Comparison of ENCODE assay signal across 27 cellular contexts in the genomic region with DNA sequence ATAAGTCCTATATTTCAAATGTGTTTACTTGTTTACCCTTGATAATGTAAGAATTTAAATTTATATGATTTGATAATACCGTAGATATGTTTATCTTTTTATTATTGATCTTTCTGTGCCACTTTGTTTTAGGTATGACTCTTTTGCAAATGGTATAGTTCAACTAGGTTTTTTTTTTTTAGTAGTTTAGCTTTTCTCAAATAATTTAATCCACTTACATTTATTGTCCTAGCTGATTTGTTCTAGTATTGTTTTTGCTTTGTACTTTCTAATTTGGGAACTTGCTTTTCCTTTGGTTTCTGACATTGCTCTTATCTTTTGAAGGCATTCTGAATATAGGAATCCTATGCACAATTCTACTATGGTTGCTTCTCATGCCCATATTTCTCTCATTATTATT.
DNase-seq lines count a peak whose midpoint lies in the region; ATAC-seq, FAIRE-seq and TF ChIP-seq lines count a peak whose summit lies in the region.
"Had no signal": no experiment of that assay in that cellular context is flagged by ENCODE, and none has a peak within 500 bp of the region (broad histone marks: within the 10 kb centered on the region; RNA-seq: fewer than 3 reads in every experiment).

No MANE protein-coding gene starts in this region.

- DNase-seq in kidney (no peak), NCI-H748 treated with DMSO at 0.1 percent for 48 hours (lab: John Stamatoyannopoulos, UW) (no peak), ecto neural progenitor cell (ENCODE audit: low spot score) (no peak), HepG2 (ENCODE audit: low spot score) (no peak)
- DNase-seq in T-helper 2 cell treated with Interferon-gamma antibody and Interleukin-4, amounts not matched to agents 5 μg/mL and 100 μg/mL, for 36 hours (ENCODE audit: low spot score), result no peak
- DNase-seq: ACHN; BE2C; C1 segment of cervical spinal cord; CD4-positive, alpha-beta memory T cell; CD4-positive, CD25-positive, alpha-beta regulatory T cell; CD8-positive, alpha-beta memory T cell; COR-L47; DMS 273 treated with DMSO at 0.1 percent for 48 hours; DMS153; DMS53; DMS79; DND-41; EL; GF-D8 had no signal

- H3K4me3 Mint-ChIP-seq in T-helper 2 cell treated with Interferon-gamma antibody and Interleukin-4, amounts not matched to agents 5 μg/mL and 100 μg/mL, for 36 hours, result no peak overlapping the region
- H3K4me3 Mint-ChIP-seq: CD14-positive monocyte; CD4-positive, alpha-beta memory T cell; CD4-positive, CD25-positive, alpha-beta regulatory T cell; CD8-positive, alpha-beta memory T cell had no signal

- H4K20me1 ChIP-seq in HepG2 (ENCODE audit: insufficient read depth, low read length), result peaks cover 12% of the 10 kb centered on the region; the same call in 1 of the 2 replicates
- H4K20me1 ChIP-seq: BLaER1 had no signal

- H3K27me3 ChIP-seq in HepG2 (ENCODE audit: control insufficient read depth in 1 of 2, insufficient read depth in 2 of 2, low read length in 2 of 2), result no peaks in the 10 kb centered on the region
- H3K27me3 ChIP-seq: BE2C, BLaER1 had no signal

- intact Hi-C loops in kidney (cut with DNase I), result no loop called here
- intact Hi-C loops in HepG2 (cut with micrococcal nuclease; ENCODE audit: unreplicated experiment), result no loop called here

- H3K4me1 Mint-ChIP-seq in T-helper 2 cell treated with Interferon-gamma antibody and Interleukin-4, amounts not matched to agents 5 μg/mL and 100 μg/mL, for 36 hours (ENCODE audit: low read depth), result peaks cover 6% of the 10 kb centered on the region

- peaks cover 6% of the 10 kb centered on the region for H3K79me2 ChIP-seq in HepG2 (ENCODE audit: insufficient read depth, low read length)

- H3K27ac ChIP-seq in kidney (ENCODE audit: low read depth in 2 of 2, low read length in 2 of 2), result no peak overlapping the region
- H3K27ac ChIP-seq in HepG2 (ENCODE audit: extremely low read length, insufficient read depth, low read length), result no peak overlapping the region
- H3K27ac ChIP-seq: 22Rv1, BLaER1 had no signal

- no peak overlapping the region for H3K27ac Mint-ChIP-seq in T-helper 2 cell treated with Interferon-gamma antibody and Interleukin-4, amounts not matched to agents 5 μg/mL and 100 μg/mL, for 36 hours
- H3K27ac Mint-ChIP-seq: CD14-positive monocyte; CD4-positive, alpha-beta memory T cell; CD4-positive, CD25-positive, alpha-beta regulatory T cell had no signal

- ATAC-seq in HepG2, result no peak

- CTCF ChIA-PET in HepG2 (lab: Yijun Ruan, JAX; ENCODE audit: low intra/inter-chr PET ratio, low total read pairs), result no interaction called here

- TF ChIP-seq CTCF in kidney (IDR thresholded peaks at IDR 0.05; ENCODE audit: borderline replicate concordance, extremely low read depth, insufficient read depth), result no peak
- TF ChIP-seq CTCF in HepG2 (CRISPR knock-in tag; IDR thresholded peaks at IDR 0.05), result no peak

- H3K4me1 ChIP-seq in kidney (ENCODE audit: control insufficient read depth in 1 of 2, insufficient read depth in 1 of 2, low read depth in 1 of 2, low read length in 2 of 2), result peaks cover 2 to 4% of the 10 kb centered on the region in 2 donors
- 0 out of 2 replicates have a peak, but pooled peaks cover under 1% of the 10 kb centered on the region for H3K4me1 ChIP-seq in HepG2 (ENCODE audit: insufficient read depth, low read length)
- H3K4me1 ChIP-seq: BE2C, BLaER1 had no signal

- no peak for TF ChIP-seq EP300 in HepG2 (IDR thresholded peaks at IDR 0.05; ENCODE audit: low read depth in 2 of 2, low read length in 2 of 2)
- TF ChIP-seq EP300 in HepG2 (CRISPR knock-in tag; IDR thresholded peaks at IDR 0.05; ENCODE audit: borderline replicate concordance), result no peak

- TF ChIP-seq POLR2A in HepG2 (IDR thresholded peaks at IDR 0.05; ENCODE audit: insufficient read depth in 1 of 2, low read depth in 2 of 2, low read length in 2 of 2), result no peak

- H2AFZ ChIP-seq in HepG2 (ENCODE audit: low read length), result no peak overlapping the region

- WGBS in HepG2 (ENCODE audit: low lambda C conversion rate), result 52% methylated on average over 1 of the region's 1 CpG

- H3K9me3 ChIP-seq in kidney (ENCODE audit: control insufficient read depth in 1 of 2, low read length in 2 of 2) (no peaks in the 10 kb centered on the region), HepG2 (ENCODE audit: low read length) (no peaks in the 10 kb centered on the region)
- H3K9me3 ChIP-seq: BE2C, BLaER1 had no signal

- H3K9me3 Mint-ChIP-seq in T-helper 2 cell treated with Interferon-gamma antibody and Interleukin-4, amounts not matched to agents 5 μg/mL and 100 μg/mL, for 36 hours, result no peaks in the 10 kb centered on the region
- H3K9me3 Mint-ChIP-seq: CD4-positive, CD25-positive, alpha-beta regulatory T cell; CD8-positive, alpha-beta memory T cell had no signal

- FAIRE-seq in A204.1 (lab: Jason Lieb, UNC) (peak; percentile 70), TTC549 (lab: Jason Lieb, UNC) (peak; percentile 3), colon (lab: Jason Lieb, UNC) (peak; percentile 5), kidney (lab: Jason Lieb, UNC) (peak; percentile 29), HepG2 (lab: Jason Lieb, UNC) (no peak)
- FAIRE-seq: GM12891, GM19239 had no signal

- H3K4me2 ChIP-seq in HepG2 (ENCODE audit: low read depth, low read length), result no peak overlapping the region
- H3K4me2 ChIP-seq: BLaER1 had no signal

- H3K36me3 ChIP-seq in kidney (ENCODE audit: control insufficient read depth in 1 of 2, insufficient read depth in 2 of 2, low read length in 2 of 2), result no peaks in the 10 kb centered on the region
- H3K36me3 ChIP-seq in HepG2 (replicated peaks in 1 of 2; ENCODE audit: control insufficient read depth in 1 of 2, insufficient read depth in 2 of 2, low read length in 2 of 2), result peaks cover 0 to 1% of the 10 kb centered on the region in 2 experiments; a peak in 2 of 5 replicates
- H3K36me3 ChIP-seq: BE2C, BLaER1 had no signal

- POLR2A ChIA-PET in HepG2 (lab: Yijun Ruan, JAX), result no interaction called here

- H3K36me3 Mint-ChIP-seq in T-helper 2 cell treated with Interferon-gamma antibody and Interleukin-4, amounts not matched to agents 5 μg/mL and 100 μg/mL, for 36 hours (ENCODE audit: low read depth), result peaks cover 2% of the 10 kb centered on the region

- in situ Hi-C loops in HepG2 (cut with HindIII; ENCODE audit: extremely low pct_ligation_motif_present, low pct_unique_long_range_greater_than_20kb), result no loop called here

- TF ChIP-seq RAD21 in HepG2 (CRISPR knock-in tag; IDR thresholded peaks at IDR 0.05), result no peak

- no peak overlapping the region for H3K9ac ChIP-seq in kidney (ENCODE audit: low read length in 2 of 2)
- no peak overlapping the region for H3K9ac ChIP-seq in HepG2 (ENCODE audit: insufficient read depth, low read depth, low read length)
- H3K9ac ChIP-seq: BLaER1 had no signal

- peaks cover 36% of the 10 kb centered on the region for H3K27me3 Mint-ChIP-seq in T-helper 2 cell treated with Interferon-gamma antibody and Interleukin-4, amounts not matched to agents 5 μg/mL and 100 μg/mL, for 36 hours (ENCODE audit: low read depth)
- H3K27me3 Mint-ChIP-seq: CD4-positive, alpha-beta memory T cell; CD4-positive, CD25-positive, alpha-beta regulatory T cell had no signal

- no peak overlapping the region for H3K4me3 ChIP-seq in kidney (ENCODE audit: low read length in 2 of 2)
- no peak overlapping the region for H3K4me3 ChIP-seq in HepG2 (replicated peaks in 1 of 3; ENCODE audit: insufficient read depth in 1 of 3, low read depth in 2 of 3, low read length in 3 of 3)
- H3K4me3 ChIP-seq: BLaER1 had no signal

- BruUV-seq in HepG2 (replicated peaks; lab: Mats Ljungman, UMichigan), result no TSS peak

TF ChIP-seq in HepG2, 621 proteins besides CTCF, POLR2A, EP300 and RAD21:
- TF ChIP-seq MTA3 (CRISPR knock-in tag; IDR thresholded peaks at IDR 0.05) (no peak), DZIP1 (CRISPR knock-in tag; IDR thresholded peaks at IDR 0.05) (no peak), FOXM1 (CRISPR knock-in tag; IDR thresholded peaks at IDR 0.05) (no peak)
